ENCODE assay signal across 9 cellular contexts in genomic region chr1:177756161-177756560, GRCh38.
"Had no signal": no experiment of that assay in that cellular context is flagged by ENCODE, and none has a peak within 500 bp of the region (broad histone marks: within the 10 kb centered on the region; RNA-seq: fewer than 3 reads in every experiment).

No MANE protein-coding gene starts in this region.

- H3K9ac ChIP-seq: GM23248 had no signal

- H3K27ac Mint-ChIP-seq: HFFc6 had no signal

- H3K9me3 ChIP-seq: HAP-1 had no signal

- H2AFZ ChIP-seq: GM23248 had no signal

- H3K36me3 ChIP-seq: HAP-1 had no signal

- H3K4me3 Mint-ChIP-seq: HFFc6 had no signal

- H3K4me1 ChIP-seq: HAP-1 had no signal

- FAIRE-seq: H1, H54, K562 had no signal

- H3K27ac ChIP-seq: GM23248, HL-60 had no signal

- H3K4me3 ChIP-seq: GM23248, HAP-1, K562 had no signal

- ATAC-seq: HCT116, K562 had no signal

- DNase-seq: GM23248, HFFc6, IMR-90 had no signal
